8 cellular contexts compared by ENCODE assay signal in the genomic region with DNA sequence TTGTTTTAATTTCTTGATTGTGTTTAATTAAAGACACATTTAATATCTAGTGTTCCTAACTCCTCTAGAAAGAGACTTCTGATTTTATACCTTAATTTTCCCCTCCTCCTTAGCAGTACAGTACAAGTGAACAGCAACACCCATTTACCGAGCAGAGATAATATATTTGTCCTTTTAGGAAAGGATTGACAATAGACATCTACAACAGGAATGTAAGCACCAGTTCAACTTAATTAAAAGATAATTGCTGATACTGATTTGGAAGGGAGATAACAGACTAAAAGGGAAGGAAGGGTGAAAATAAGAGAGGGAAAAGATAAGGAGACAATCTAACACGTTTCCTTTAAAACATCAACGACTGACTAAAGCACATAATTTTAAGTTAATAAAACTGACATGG.
DNase-seq lines count a peak whose midpoint lies in the region; ATAC-seq and TF ChIP-seq lines count a peak whose summit lies in the region.

No MANE protein-coding gene starts in this region.

- no peaks in the 10 kb centered on the region for H3K36me3 ChIP-seq in KOPT-K1 (ENCODE audit: insufficient read depth, low read length)

- TF ChIP-seq CTCF in cardiac fibroblast (IDR thresholded peaks at IDR 0.05; ENCODE audit: low read depth, low read length), result no peak

- peak overlapping the region; percentile 88 for H3K4me3 Mint-ChIP-seq in stimulated activated naive CD8-positive, alpha-beta T cell treated with anti-CD3 and anti-CD28 coated beads, Interleukin-15, Interleukin-2, amounts not matched to agents 100 ng/mL and 50 ng/mL, for 24 hours

- H3K4me3 ChIP-seq in cardiac fibroblast (replicated peaks in 1 of 2; ENCODE audit: low read depth in 2 of 2, low read length in 2 of 2), result peak overlapping the region; percentile 14 to 50

- H3K9me3 Mint-ChIP-seq in stimulated activated naive CD8-positive, alpha-beta T cell treated with anti-CD3 and anti-CD28 coated beads, Interleukin-15, Interleukin-2, amounts not matched to agents 100 ng/mL and 50 ng/mL, for 24 hours, result no peaks in the 10 kb centered on the region

- peak overlapping the region; percentile 93 for H3K27ac Mint-ChIP-seq in stimulated activated naive CD8-positive, alpha-beta T cell treated with anti-CD3 and anti-CD28 coated beads, Interleukin-15, Interleukin-2, amounts not matched to agents 100 ng/mL and 50 ng/mL, for 24 hours

- DNase-seq in stimulated activated naive CD8-positive, alpha-beta T cell treated with anti-CD3 and anti-CD28 coated beads, Interleukin-15, Interleukin-2, amounts not matched to agents 100 U/mL and 50 U/mL, for 24 hours, result no peak
- DNase-seq in cardiac fibroblast (ENCODE audit: low read depth in 2 of 2), result peak in 1 of 2 donors; percentile 13
- DNase-seq in midbrain (lab: John Stamatoyannopoulos, UW), result peak; percentile 76
- no peak for DNase-seq in CD1c-positive myeloid dendritic cell (ENCODE audit: extremely low spot score)
- DNase-seq in stimulated activated CD4-positive, alpha-beta T cell treated with anti-CD3 and anti-CD28 coated beads, Interleukin-2, amount 100 ng/mL, for 48 hours, result no peak
- DNase-seq in NCI-H2196 (lab: John Stamatoyannopoulos, UW; ENCODE audit: unreplicated experiment), result no peak

- peak overlapping the region; percentile 67 for H3K27ac ChIP-seq in KOPT-K1 (ENCODE audit: low read depth, low read length, poor library complexity, severe bottlenecking)

- H3K9me3 ChIP-seq in KOPT-K1 (ENCODE audit: insufficient read depth, low read length, poor library complexity, severe bottlenecking), result no peaks in the 10 kb centered on the region

- peaks cover 52% of the 10 kb centered on the region for H3K4me1 Mint-ChIP-seq in stimulated activated naive CD8-positive, alpha-beta T cell treated with anti-CD3 and anti-CD28 coated beads, Interleukin-15, Interleukin-2, amounts not matched to agents 100 ng/mL and 50 ng/mL, for 24 hours (ENCODE audit: low read depth)

- H3K27me3 Mint-ChIP-seq in stimulated activated naive CD8-positive, alpha-beta T cell treated with anti-CD3 and anti-CD28 coated beads, Interleukin-15, Interleukin-2, amounts not matched to agents 100 ng/mL and 50 ng/mL, for 24 hours, result no peaks in the 10 kb centered on the region

- no peaks in the 10 kb centered on the region for H3K36me3 Mint-ChIP-seq in stimulated activated naive CD8-positive, alpha-beta T cell treated with anti-CD3 and anti-CD28 coated beads, Interleukin-15, Interleukin-2, amounts not matched to agents 100 ng/mL and 50 ng/mL, for 24 hours (ENCODE audit: low read depth)

- no peak for ATAC-seq in stimulated activated naive CD8-positive, alpha-beta T cell treated with anti-CD3 and anti-CD28 coated beads, Interleukin-15, Interleukin-2, amounts not matched to agents 100 U/mL and 50 U/mL, for 24 hours
